ENCODE assay signal across 14 cellular contexts in the genomic region with DNA sequence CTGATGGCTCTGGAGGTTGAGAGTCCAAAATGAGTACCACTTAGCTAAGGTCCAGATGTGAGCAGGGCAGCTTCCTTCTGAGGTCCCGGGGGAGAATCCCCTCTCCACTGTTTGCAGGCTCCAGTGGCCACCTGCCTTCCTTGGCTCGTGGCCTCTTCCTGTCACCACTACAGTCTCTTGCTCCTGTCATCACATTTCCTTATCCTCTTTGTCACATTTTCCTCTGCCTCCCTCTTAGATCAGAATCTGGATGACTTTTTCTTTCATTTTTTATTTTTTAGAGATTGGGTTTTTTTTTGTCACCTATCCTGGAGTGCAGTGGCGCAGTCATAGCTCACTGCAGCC. TPM values are rescaled to one million over a fixed set of nuclear protein-coding genes. Genes with fewer than 3 reads are reported as not detected.
DNase-seq lines count a peak whose midpoint lies in the region; ATAC-seq and TF ChIP-seq lines count a peak whose summit lies in the region.
"Had no signal": no experiment of that assay in that cellular context is flagged by ENCODE, and none has a peak within 500 bp of the region (broad histone marks: within the 10 kb centered on the region; RNA-seq: fewer than 3 reads in every experiment).

No MANE protein-coding gene starts in this region.

- H3K9me3 Mint-ChIP-seq in activated naive CD4-positive, alpha-beta T cell treated with anti-CD3 and anti-CD28 coated beads, Interleukin-2, amount 50 U/mL, for 24 hours, result no peaks in the 10 kb centered on the region
- no peaks in the 10 kb centered on the region for H3K9me3 Mint-ChIP-seq in chondrocyte (ENCODE audit: low read depth)

- no peak overlapping the region for H3K4me3 Mint-ChIP-seq in activated naive CD4-positive, alpha-beta T cell treated with anti-CD3 and anti-CD28 coated beads, Interleukin-2, amount 50 U/mL, for 24 hours
- H3K4me3 Mint-ChIP-seq in chondrocyte (ENCODE audit: unreplicated experiment), result no peak overlapping the region

- H3K36me3 Mint-ChIP-seq in activated naive CD4-positive, alpha-beta T cell treated with anti-CD3 and anti-CD28 coated beads, Interleukin-2, amount 50 U/mL, for 24 hours, result peaks cover 5% of the 10 kb centered on the region
- peaks cover 7% of the 10 kb centered on the region for H3K36me3 Mint-ChIP-seq in chondrocyte (ENCODE audit: low read depth)

- H3K27me3 Mint-ChIP-seq in activated naive CD4-positive, alpha-beta T cell treated with anti-CD3 and anti-CD28 coated beads, Interleukin-2, amount 50 U/mL, for 24 hours, result no peaks in the 10 kb centered on the region
- no peaks in the 10 kb centered on the region for H3K27me3 Mint-ChIP-seq in chondrocyte (ENCODE audit: low read depth)

- TF ChIP-seq CTCF in RWPE1 (conservative IDR thresholded peaks at IDR 0.05; ENCODE audit: low read depth), result no peak
- no peak for TF ChIP-seq CTCF in chondrocyte (IDR thresholded peaks at IDR 0.05)

- H3K27ac ChIP-seq in RWPE1 (peak overlapping the region; percentile 57), temporal lobe (ENCODE audit: low read depth, low read length) (peak overlapping the region; percentile 34)
- H3K27ac ChIP-seq: SJCRH30, suprapubic skin had no signal

- no peak for DNase-seq in activated naive CD4-positive, alpha-beta T cell treated with anti-CD3 and anti-CD28 coated beads, Interleukin-2, amount 50 U/mL, for 16 hours
- DNase-seq in RWPE1 (ENCODE audit: low spot score) (no peak), chondrocyte (ENCODE audit: low spot score) (no peak), pons (ENCODE audit: low spot score) (no peak), NCI-H2081 treated with DMSO at 0.1 percent for 48 hours (lab: John Stamatoyannopoulos, UW) (no peak)
- DNase-seq: DMS 273 treated with DMSO at 0.1 percent for 48 hours, heart left ventricle, NCI-H1694, NCI-H510A treated with DMSO at 0.1 percent for 48 hours, SJCRH30 had no signal

- H3K27ac Mint-ChIP-seq in activated naive CD4-positive, alpha-beta T cell treated with anti-CD3 and anti-CD28 coated beads, Interleukin-2, amount 50 U/mL, for 24 hours, result peak overlapping the region; percentile 52
- H3K27ac Mint-ChIP-seq in chondrocyte (ENCODE audit: unreplicated experiment), result peak overlapping the region; percentile 36

- POLR2A ChIA-PET in RWPE1 (lab: Yijun Ruan, JAX; ENCODE audit: low non-redundant PET), result no interaction called here

- H3K4me1 Mint-ChIP-seq in activated naive CD4-positive, alpha-beta T cell treated with anti-CD3 and anti-CD28 coated beads, Interleukin-2, amount 50 U/mL, for 24 hours, result peaks cover 48% of the 10 kb centered on the region
- H3K4me1 Mint-ChIP-seq in chondrocyte (ENCODE audit: low read depth), result peaks cover 41% of the 10 kb centered on the region

- ATAC-seq in GM19452 (IDR thresholded peaks at IDR 0.05; ENCODE audit: unreplicated experiment), result no peak
- ATAC-seq: heart left ventricle had no signal

- CTCF ChIA-PET in RWPE1 (lab: Yijun Ruan, JAX), result interaction anchor here (0.6 kb wide), 1 partner anchor 13 kb away, joined by 4 read pairs; no protein-coding TSS in a partner anchor

RNA-seq across cellular contexts. Expression of a gene that starts 46.9 kb away (rescaled TPM):
- 197 to 352 TPM (median 345 TPM) in 3 replicates for total RNA-seq in chondrocyte
- 146 TPM for total RNA-seq in temporal lobe
